8 cellular contexts compared by ENCODE assay signal in genomic region chr17:42016952-42017865, GRCh38. TPM values are rescaled to one million over a fixed set of nuclear protein-coding genes. Genes with fewer than 3 reads are reported as not detected.
A peak's percentile ranks its signal among the peaks of the same experiment; 100 is the strongest.
DNase-seq lines count a peak whose midpoint lies in the region; ATAC-seq and TF ChIP-seq lines count a peak whose summit lies in the region.

DNAJC7 (minus strand) TSS chr17:42017439; CDS start chr17:42017416, 23 bp downstream.

- H3K9me3 ChIP-seq in lower lobe of right lung = no peaks in the 10 kb centered on the region

- peaks cover 8% of the 10 kb centered on the region for H3K36me3 ChIP-seq in lower lobe of right lung

- peak within 1 kb of the TSS; percentile 97 for H3K27ac Mint-ChIP-seq in activated CD4-positive, alpha-beta memory T cell treated with anti-CD3 and anti-CD28 coated beads, Interleukin-2, amount 10 ng/mL, durations not matched to agents 7 days and 5 days

- H3K4me3 Mint-ChIP-seq in activated CD4-positive, alpha-beta memory T cell treated with anti-CD3 and anti-CD28 coated beads, Interleukin-2, amount 10 ng/mL, durations not matched to agents 7 days and 5 days = peak within 1 kb of the TSS; percentile 99

- peaks cover 65% of the 10 kb centered on the region for H3K4me1 Mint-ChIP-seq in activated CD4-positive, alpha-beta memory T cell treated with anti-CD3 and anti-CD28 coated beads, Interleukin-2, amount 10 ng/mL, durations not matched to agents 7 days and 5 days

- H3K9me3 Mint-ChIP-seq in activated CD4-positive, alpha-beta memory T cell treated with anti-CD3 and anti-CD28 coated beads, Interleukin-2, amount 10 ng/mL, durations not matched to agents 7 days and 5 days = no peaks in the 10 kb centered on the region

- H3K27ac ChIP-seq in lower lobe of right lung = peak within 1 kb of the TSS; percentile 89

- intact Hi-C loops in lower lobe of right lung (cut with DNase I) = no loop called here

- peaks cover 35% of the 10 kb centered on the region for H3K36me3 Mint-ChIP-seq in activated CD4-positive, alpha-beta memory T cell treated with anti-CD3 and anti-CD28 coated beads, Interleukin-2, amount 10 ng/mL, durations not matched to agents 7 days and 5 days (ENCODE audit: low read depth)

- POLR2A ChIA-PET in activated CD4-positive, alpha-beta memory T cell treated with anti-CD3 and anti-CD28 coated beads, Interleukin-2, amount 10 ng/mL, durations not matched to agents 7 days and 5 days (lab: Charles Lee) = interaction anchor here (0.6 to 12.8 kb wide), 39 partner anchors 8 to 981 kb away, joined by 3 to 237 read pairs (median 4); partner anchors contain the start of genes ACLY, CNP, DHX58 and EIF1

- no peaks in the 10 kb centered on the region for H3K27me3 ChIP-seq in lower lobe of right lung (ENCODE audit: low read depth)

- DNase-seq in CD1c-positive myeloid dendritic cell (ENCODE audit: extremely low spot score) (peak; percentile 92), NCI-H82 (lab: John Stamatoyannopoulos, UW) (peak; percentile 98), ecto neural progenitor cell (ENCODE audit: low spot score) (peak; percentile 98), lower lobe of right lung (peak; percentile 97)
- peak; percentile 91 for DNase-seq in activated CD4-positive, alpha-beta memory T cell treated with anti-CD3 and anti-CD28 coated beads, Interleukin-2, amount 10 ng/mL, durations not matched to agents 7 days and 5 days
- DNase-seq in stimulated activated CD4-positive, alpha-beta T cell treated with anti-CD3 and anti-CD28 coated beads, TNF-alpha, amount 100 ng/mL, for 1 hour (ENCODE audit: low read depth in 3 of 3, low spot score in 1 of 3) = peak; percentile 64 to 76 (median 75)

- no peak for TF ChIP-seq CTCF in lower lobe of right lung (IDR thresholded peaks at IDR 0.05)

- CTCF ChIA-PET in activated CD4-positive, alpha-beta memory T cell treated with anti-CD3 and anti-CD28 coated beads, Interleukin-2, amount 10 ng/mL, durations not matched to agents 7 days and 5 days (lab: Charles Lee) = interaction anchor here (0.7 to 4.8 kb wide), 23 partner anchors 8 to 205 kb away, joined by 3 to 70 read pairs (median 5); partner anchors contain the start of genes ACLY, CNP, DHX58 and KCNH4

- peaks cover 61% of the 10 kb centered on the region for H3K4me1 ChIP-seq in lower lobe of right lung

- H3K27me3 Mint-ChIP-seq in activated CD4-positive, alpha-beta memory T cell treated with anti-CD3 and anti-CD28 coated beads, Interleukin-2, amount 10 ng/mL, durations not matched to agents 7 days and 5 days = no peaks in the 10 kb centered on the region

- peak within 1 kb of the TSS; percentile 79 for H3K4me3 ChIP-seq in lower lobe of right lung

- ATAC-seq in GM19397 (IDR thresholded peaks at IDR 0.05; ENCODE audit: unreplicated experiment) (peak; percentile 82), HG03571 (IDR thresholded peaks at IDR 0.05; ENCODE audit: unreplicated experiment) (peak; percentile 69), lower lobe of right lung (peak; percentile 96 to 97)

RNA-seq across cellular contexts. Expression of gene DNAJC7, which starts in this region (rescaled TPM):
- 10 to 100 TPM; 88.7 to 95.1 TPM for total RNA-seq in activated CD4-positive, alpha-beta memory T cell treated with anti-CD3 and anti-CD28 coated beads, Interleukin-2, amount 10 ng/mL, durations not matched to agents 7 days and 5 days
- 82.0 TPM for total RNA-seq in lower lobe of right lung

Comparison
In these comparisons a context has a peak if more than half of its experiments do, and no peak if none do; other contexts are left out.
1. Peak in every context shown above with its lines: DNase-seq, ATAC-seq, H3K4me3 ChIP-seq and H3K27ac ChIP-seq.